Comparison of ENCODE assay signal across 31 cellular contexts in genomic region chr6:25401711-25402110, GRCh38.
"Had no signal": no experiment of that assay in that cellular context is flagged by ENCODE, and none has a peak within 500 bp of the region (broad histone marks: within the 10 kb centered on the region; RNA-seq: fewer than 3 reads in every experiment).

No MANE protein-coding gene starts in this region.

- FAIRE-seq: TTC549 had no signal

- H3K27ac ChIP-seq: brain microvascular endothelial cell, SJSA1 had no signal

- H3K36me3 ChIP-seq: brain microvascular endothelial cell, SJSA1 had no signal

- H3K9ac ChIP-seq: SK-N-SH had no signal

- H3K27me3 ChIP-seq: brain microvascular endothelial cell, SJSA1 had no signal

- H3K4me2 ChIP-seq: SK-N-SH had no signal

- H3K9me3 ChIP-seq: SJSA1, SK-N-SH had no signal

- DNase-seq: activated CD4-positive, alpha-beta memory T cell treated with anti-CD3 and anti-CD28 coated beads for 36 hours; activated CD4-positive, alpha-beta T cell treated with anti-CD3 and anti-CD28 coated beads for 4 hours; activated CD4-positive, alpha-beta T cell treated with anti-CD3 and anti-CD28 coated beads, Interleukin-2, amount 50 U/mL, for 1 hour; activated CD8-positive, alpha-beta memory T cell treated with anti-CD3 and anti-CD28 coated beads, Interleukin-2, amount 50 U/mL, for 4 hours; activated effector memory CD4-positive, alpha-beta T cell treated with Interleukin-2 at 50 U/mL for 16 hours; activated naive CD4-positive, alpha-beta T cell treated with anti-CD3 and anti-CD28 coated beads, Interleukin-2, amount 10 ng/mL, durations not matched to agents 7 days and 5 days; activated naive CD8-positive, alpha-beta T cell treated with anti-CD3 and anti-CD28 coated beads, Interleukin-2, amount 50 U/mL, for 24 hours; activated T-cell treated with anti-CD3 and anti-CD28 coated beads for 4 hours; activated T-cell treated with anti-CD3 and anti-CD28 coated beads, Interleukin-2, amount 50 U/mL, for 48 hours; amniotic stem cell; aorta; brain microvascular endothelial cell; KG1; MM.1S; MV-4-11; NCI-H1092; NCI-H146; NCI-H187 treated with DMSO at 0.1 percent for 48 hours; NCI-H2081; NCI-H2171 treated with DMSO at 0.1 percent for 48 hours; NCI-H226; NCI-H446 treated with DMSO at 0.1 percent for 48 hours; NCI-H69; NK-92 treated with Interleukin-12 subunit alpha and Interleukin-12 subunit beta, amount 100 ng/mL, for 24 hours; SHP77 treated with DMSO at 0.1 percent for 48 hours; SK-N-SH had no signal

- ATAC-seq: activated CD4-positive, CD25-positive, alpha-beta regulatory T cell treated with anti-CD3 and anti-CD28 coated beads, Interleukin-2, amount 50 U/mL, for 24 hours; activated naive CD8-positive, alpha-beta T cell treated with anti-CD3 and anti-CD28 coated beads, Interleukin-2, amount 50 U/mL, for 24 hours; Panc1; WTC11 had no signal

- H3K4me1 ChIP-seq: SJSA1 had no signal

- H3K4me3 ChIP-seq: SJSA1 had no signal
